27 cellular contexts compared by ENCODE assay signal in genomic region chr17:5783269-5783668, GRCh38.
"Had no signal": no experiment of that assay in that cellular context is flagged by ENCODE, and none has a peak within 500 bp of the region (broad histone marks: within the 10 kb centered on the region; RNA-seq: fewer than 3 reads in every experiment).

No MANE protein-coding gene starts in this region.

- DNase-seq: stimulated activated CD4-positive, alpha-beta T cell treated with anti-CD3 and anti-CD28 coated beads, Interleukin-2, amount 100 ng/mL, for 48 hours; stimulated activated CD4-positive, alpha-beta T cell treated with anti-CD3 and anti-CD28 coated beads, Interleukin-4, amount 100 ng/mL, for 1 hour; stimulated activated CD4-positive, alpha-beta T cell treated with anti-CD3 and anti-CD28 coated beads, Interleukin-4, amount 100 ng/mL, for 24 hours; stimulated activated CD4-positive, alpha-beta T cell treated with anti-CD3 and anti-CD28 coated beads, Interleukin-4, amount 100 ng/mL, for 4 hours; stimulated activated CD8-positive, alpha-beta memory T cell treated with anti-CD3 and anti-CD28 coated beads, Interleukin-4, amount 100 ng/mL, for 48 hours; stimulated activated naive B cell treated with anti-CD40 and anti-IgM and Interleukin-4, amounts not matched to agents 10 μg/mL and 1 μg/mL and 100 μg/mL, for 72 hours; stimulated activated naive CD4-positive, alpha-beta T cell; stimulated activated naive CD4-positive, alpha-beta T cell treated with Interleukin-2 at 50 U/mL for 16 hours; stimulated activated naive CD8-positive, alpha-beta T cell treated with anti-CD3 and anti-CD28 coated beads, Interleukin-15, amount 100 ng/mL, for 72 hours; stimulated activated naive CD8-positive, alpha-beta T cell treated with anti-CD3 and anti-CD28 coated beads, Interleukin-15, Interleukin-2, amounts not matched to agents 100 U/mL and 50 U/mL, for 24 hours; stomach; substantia nigra; testis; thyroid gland; transverse colon; trophoblast cell; upper lobe of left lung; upper lobe of right lung; uterus had no signal

- H3K9me3 ChIP-seq: testis, thoracic aorta, thyroid gland, transverse colon, upper lobe of right lung, uterus, vagina had no signal

- H3K36me3 ChIP-seq: stomach, suprapubic skin, thoracic aorta, thyroid gland, tibial artery, tibial nerve, transverse colon, upper lobe of left lung, upper lobe of right lung, uterus, vagina had no signal

- H3K4me3 ChIP-seq: stomach, suprapubic skin, testis, thoracic aorta, thyroid gland, tibial artery, tibial nerve, transverse colon, upper lobe of left lung, upper lobe of right lung, uterus, vagina had no signal

- H3K4me1 ChIP-seq: stomach, suprapubic skin, testis, thyroid gland, tibial artery, tibial nerve, transverse colon, upper lobe of left lung, upper lobe of right lung, uterus, vagina had no signal

- H3K27me3 ChIP-seq: testis, thyroid gland, tibial artery, tibial nerve, transverse colon, upper lobe of left lung, upper lobe of right lung, uterus, vagina had no signal

- ATAC-seq: stimulated activated effector memory CD8-positive, alpha-beta T cell treated with anti-CD3 and anti-CD28 coated beads, Interleukin-12 subunit alpha, Interleukin-12 subunit beta, amount 100 ng/mL, for 72 hours; stimulated activated memory B cell treated with anti-CD40 and anti-IgM and Interleukin-4, amounts not matched to agents 10 μg/mL and 1 μg/mL and 100 μg/mL, for 72 hours; stimulated activated naive B cell treated with anti-CD40 and anti-IgM and Interleukin-4, amounts not matched to agents 10 μg/mL and 1 μg/mL and 100 μg/mL, for 72 hours; stimulated activated naive CD8-positive, alpha-beta T cell treated with anti-CD3 and anti-CD28 coated beads, Interleukin-15, amount 100 ng/mL, for 72 hours; stimulated activated naive CD8-positive, alpha-beta T cell treated with anti-CD3 and anti-CD28 coated beads, Interleukin-15, Interleukin-2, amounts not matched to agents 100 U/mL and 50 U/mL, for 24 hours; upper lobe of right lung had no signal

- H3K27ac ChIP-seq: stomach, suprapubic skin, testis, thoracic aorta, thyroid gland, tibial artery, tibial nerve, transverse colon, upper lobe of left lung, upper lobe of right lung, uterus, vagina had no signal

- FAIRE-seq: urothelium cell line had no signal
